In the genomic region with DNA sequence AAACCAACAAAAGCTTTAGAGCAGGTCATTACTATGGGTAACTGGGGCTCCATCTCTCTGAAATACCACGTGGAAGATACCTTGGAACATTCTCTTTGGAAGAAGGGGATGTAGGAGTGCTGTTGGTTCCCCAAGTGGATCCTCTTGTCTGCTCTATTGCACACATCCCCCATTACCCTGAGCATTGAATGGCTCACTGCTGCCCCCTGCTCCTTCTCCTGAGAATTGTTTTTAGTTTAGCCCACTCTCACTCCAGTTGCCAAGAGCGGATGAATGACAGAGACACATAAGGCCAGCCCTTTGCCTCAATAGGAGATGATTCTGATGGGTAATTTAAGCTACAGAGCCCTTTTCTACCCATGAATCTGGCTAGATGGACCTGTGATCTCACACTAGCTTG, we compare ENCODE assay signal across 8 cellular contexts.
A peak's percentile ranks its signal among the peaks of the same experiment; 100 is the strongest.
DNase-seq lines count a peak whose midpoint lies in the region; ATAC-seq, FAIRE-seq and TF ChIP-seq lines count a peak whose summit lies in the region.

No MANE protein-coding gene starts in this region.

- intact Hi-C loops in kidney (cut with DNase I): no loop called here
- intact Hi-C loops in vagina (cut with DNase I): no loop called here

- no peaks in the 10 kb centered on the region for H3K9me3 ChIP-seq in kidney (ENCODE audit: control insufficient read depth in 1 of 2, low read length in 2 of 2)
- no peaks in the 10 kb centered on the region for H3K9me3 ChIP-seq in vagina

- H3K27ac ChIP-seq in kidney (ENCODE audit: low read depth in 2 of 2, low read length in 2 of 2): no peak overlapping the region
- H3K27ac ChIP-seq in vagina: no peak overlapping the region

- no peaks in the 10 kb centered on the region for H3K27me3 ChIP-seq in vagina

- H3K4me1 ChIP-seq in kidney (ENCODE audit: control insufficient read depth in 1 of 2, insufficient read depth in 1 of 2, low read depth in 1 of 2, low read length in 2 of 2): no peaks in the 10 kb centered on the region
- no peaks in the 10 kb centered on the region for H3K4me1 ChIP-seq in vagina

- FAIRE-seq in kidney (lab: Jason Lieb, UNC): no peak

- TF ChIP-seq POLR2A in vagina (IDR thresholded peaks at IDR 0.05): no peak

- TF ChIP-seq CTCF in kidney (IDR thresholded peaks at IDR 0.05; ENCODE audit: borderline replicate concordance, extremely low read depth, insufficient read depth): peak; percentile 77
- peak in 1 of 3 experiments; percentile 28 for TF ChIP-seq CTCF in vagina (IDR thresholded peaks at IDR 0.05)

- peak; percentile 97 for ATAC-seq in GM19372 (IDR thresholded peaks at IDR 0.05; ENCODE audit: low read depth, unreplicated experiment)
- peak; percentile 75 for ATAC-seq in HG03521 (IDR thresholded peaks at IDR 0.05; ENCODE audit: unreplicated experiment)

- H3K4me3 ChIP-seq in kidney (ENCODE audit: low read length in 2 of 2) (no peak overlapping the region), vagina (no peak overlapping the region)

- no peaks in the 10 kb centered on the region for H3K36me3 ChIP-seq in kidney (ENCODE audit: control insufficient read depth in 1 of 2, insufficient read depth in 2 of 2, low read length in 2 of 2)
- H3K36me3 ChIP-seq in vagina: no peaks in the 10 kb centered on the region

- no peak overlapping the region for H3K9ac ChIP-seq in kidney (ENCODE audit: low read length in 2 of 2)

- DNase-seq in COLO668 (lab: John Stamatoyannopoulos, UW; ENCODE audit: unreplicated experiment): peak; percentile 7
- peak; percentile 36 for DNase-seq in T follicular helper cell (ENCODE audit: low read depth)
- DNase-seq in amniotic stem cell (lab: John Stamatoyannopoulos, UW): peak; percentile 1
- DNase-seq in kidney: no peak
- peak; percentile 5 for DNase-seq in stimulated activated CD8-positive, alpha-beta memory T cell treated with anti-CD3 and anti-CD28 coated beads, Interleukin-12 subunit alpha, Interleukin-12 subunit beta, amount 100 ng/mL, for 24 hours (ENCODE audit: extremely low read depth)
- DNase-seq in vagina (ENCODE audit: extremely low spot score in 2 of 2): no peak

Comparison
In these comparisons a context has a peak if more than half of its experiments do, and no peak if none do; other contexts are left out.
1. DNase-seq: peak in COLO668 (single experiment), T follicular helper cell (single experiment), amniotic stem cell (single experiment) and stimulated activated CD8-positive, alpha-beta memory T cell treated with anti-CD3 and anti-CD28 coated beads, Interleukin-12 subunit alpha, Interleukin-12 subunit beta, amount 100 ng/mL, for 24 hours (single experiment); none in kidney (single experiment) and vagina (0 of 2).